1 cellular context compared by ENCODE assay signal in genomic region chr19:13154911-13155471, GRCh38.
TF ChIP-seq lines count a peak whose summit lies in the region.

No MANE protein-coding gene starts in this region.

TF ChIP-seq in WTC11, 78 proteins besides CTCF, POLR2A, EP300 and RAD21 (continued from another document):
- peak; percentile 79; the same call in 1 of the 2 replicates for TF ChIP-seq ERG (CRISPR knock-in tag; IDR thresholded peaks at IDR 0.05)
- TF ChIP-seq, protein P1, sequence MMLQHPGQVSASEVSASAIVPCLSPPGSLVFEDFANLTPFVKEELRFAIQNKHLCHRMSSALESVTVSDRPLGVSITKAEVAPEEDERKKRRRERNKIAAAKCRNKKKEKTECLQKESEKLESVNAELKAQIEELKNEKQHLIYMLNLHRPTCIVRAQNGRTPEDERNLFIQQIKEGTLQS (CRISPR knock-in tag; conservative IDR thresholded peaks at IDR 0.05): no peak
- TF ChIP-seq, protein P2, sequence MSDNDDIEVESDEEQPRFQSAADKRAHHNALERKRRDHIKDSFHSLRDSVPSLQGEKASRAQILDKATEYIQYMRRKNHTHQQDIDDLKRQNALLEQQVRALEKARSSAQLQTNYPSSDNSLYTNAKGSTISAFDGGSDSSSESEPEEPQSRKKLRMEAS (CRISPR knock-in tag; IDR thresholded peaks at IDR 0.05): peak; percentile 19; the same call in 1 of the 2 replicates
- peak; percentile 100 for TF ChIP-seq GRHL2 (CRISPR knock-in tag; IDR thresholded peaks at IDR 0.05; ENCODE audit: insufficient replicate concordance, severe bottlenecking)
- 0 out of 2 replicates have a peak, but pooled peaks have one; percentile 20 for TF ChIP-seq FOXK1 (CRISPR knock-in tag; IDR thresholded peaks at IDR 0.05)
- 0 out of 2 replicates have a peak, but pooled peaks have one; percentile 28 for TF ChIP-seq TP53 (CRISPR knock-in tag; IDR thresholded peaks at IDR 0.05)
- TF ChIP-seq EMX1 (CRISPR knock-in tag; IDR thresholded peaks at IDR 0.05): peak; percentile 95
- TF ChIP-seq, protein P3, sequence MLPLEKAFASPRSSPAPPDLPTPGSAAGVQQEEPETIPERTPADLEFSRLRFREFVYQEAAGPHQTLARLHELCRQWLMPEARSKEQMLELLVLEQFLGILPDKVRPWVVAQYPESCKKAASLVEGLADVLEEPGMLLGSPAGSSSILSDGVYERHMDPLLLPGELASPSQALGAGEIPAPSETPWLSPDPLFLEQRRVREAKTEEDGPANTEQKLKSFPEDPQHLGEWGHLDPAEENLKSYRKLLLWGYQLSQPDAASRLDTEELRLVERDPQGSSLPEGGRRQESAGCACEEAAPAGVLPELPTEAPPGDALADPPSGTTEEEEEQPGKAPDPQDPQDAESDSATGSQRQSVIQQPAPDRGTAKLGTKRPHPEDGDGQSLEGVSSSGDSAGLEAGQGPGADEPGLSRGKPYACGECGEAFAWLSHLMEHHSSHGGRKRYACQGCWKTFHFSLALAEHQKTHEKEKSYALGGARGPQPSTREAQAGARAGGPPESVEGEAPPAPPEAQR (CRISPR knock-in tag; IDR thresholded peaks at IDR 0.05): no peak
- TF ChIP-seq GTF2I (CRISPR knock-in tag; conservative IDR thresholded peaks at IDR 0.05): peak; percentile 99
- TF ChIP-seq, protein P4, sequence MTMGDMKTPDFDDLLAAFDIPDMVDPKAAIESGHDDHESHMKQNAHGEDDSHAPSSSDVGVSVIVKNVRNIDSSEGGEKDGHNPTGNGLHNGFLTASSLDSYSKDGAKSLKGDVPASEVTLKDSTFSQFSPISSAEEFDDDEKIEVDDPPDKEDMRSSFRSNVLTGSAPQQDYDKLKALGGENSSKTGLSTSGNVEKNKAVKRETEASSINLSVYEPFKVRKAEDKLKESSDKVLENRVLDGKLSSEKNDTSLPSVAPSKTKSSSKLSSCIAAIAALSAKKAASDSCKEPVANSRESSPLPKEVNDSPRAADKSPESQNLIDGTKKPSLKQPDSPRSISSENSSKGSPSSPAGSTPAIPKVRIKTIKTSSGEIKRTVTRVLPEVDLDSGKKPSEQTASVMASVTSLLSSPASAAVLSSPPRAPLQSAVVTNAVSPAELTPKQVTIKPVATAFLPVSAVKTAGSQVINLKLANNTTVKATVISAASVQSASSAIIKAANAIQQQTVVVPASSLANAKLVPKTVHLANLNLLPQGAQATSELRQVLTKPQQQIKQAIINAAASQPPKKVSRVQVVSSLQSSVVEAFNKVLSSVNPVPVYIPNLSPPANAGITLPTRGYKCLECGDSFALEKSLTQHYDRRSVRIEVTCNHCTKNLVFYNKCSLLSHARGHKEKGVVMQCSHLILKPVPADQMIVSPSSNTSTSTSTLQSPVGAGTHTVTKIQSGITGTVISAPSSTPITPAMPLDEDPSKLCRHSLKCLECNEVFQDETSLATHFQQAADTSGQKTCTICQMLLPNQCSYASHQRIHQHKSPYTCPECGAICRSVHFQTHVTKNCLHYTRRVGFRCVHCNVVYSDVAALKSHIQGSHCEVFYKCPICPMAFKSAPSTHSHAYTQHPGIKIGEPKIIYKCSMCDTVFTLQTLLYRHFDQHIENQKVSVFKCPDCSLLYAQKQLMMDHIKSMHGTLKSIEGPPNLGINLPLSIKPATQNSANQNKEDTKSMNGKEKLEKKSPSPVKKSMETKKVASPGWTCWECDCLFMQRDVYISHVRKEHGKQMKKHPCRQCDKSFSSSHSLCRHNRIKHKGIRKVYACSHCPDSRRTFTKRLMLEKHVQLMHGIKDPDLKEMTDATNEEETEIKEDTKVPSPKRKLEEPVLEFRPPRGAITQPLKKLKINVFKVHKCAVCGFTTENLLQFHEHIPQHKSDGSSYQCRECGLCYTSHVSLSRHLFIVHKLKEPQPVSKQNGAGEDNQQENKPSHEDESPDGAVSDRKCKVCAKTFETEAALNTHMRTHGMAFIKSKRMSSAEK (CRISPR knock-in tag; IDR thresholded peaks at IDR 0.05; ENCODE audit: borderline replicate concordance): peak; percentile 94; the same call in 1 of the 2 replicates
- TF ChIP-seq SP1 (CRISPR knock-in tag; conservative IDR thresholded peaks at IDR 0.05): peak; percentile 48
